Comparison of ENCODE assay signal across 2 cellular contexts in the genomic region with DNA sequence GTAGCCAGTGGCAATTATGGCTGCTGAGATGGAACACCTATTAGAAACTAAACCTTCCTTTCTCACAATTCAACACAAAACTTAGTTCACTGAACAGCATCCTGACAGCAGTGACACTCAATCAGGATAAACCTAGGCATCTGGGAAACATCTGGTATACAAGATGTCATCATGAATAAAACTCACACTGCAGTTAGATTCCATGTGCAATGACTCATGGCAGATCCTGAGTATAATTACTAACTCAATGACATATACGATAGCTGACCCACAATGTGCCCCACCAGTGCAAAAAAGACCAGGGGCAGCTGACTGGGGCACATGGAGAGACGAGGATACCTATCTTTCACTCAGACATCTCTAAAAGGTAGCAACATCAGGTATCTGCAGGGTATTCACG.
TF ChIP-seq lines count a peak whose summit lies in the region.

No MANE protein-coding gene starts in this region.

TF ChIP-seq in liver, 16 proteins besides CTCF, POLR2A, EP300 and RAD21:
- TF ChIP-seq, protein P1, sequence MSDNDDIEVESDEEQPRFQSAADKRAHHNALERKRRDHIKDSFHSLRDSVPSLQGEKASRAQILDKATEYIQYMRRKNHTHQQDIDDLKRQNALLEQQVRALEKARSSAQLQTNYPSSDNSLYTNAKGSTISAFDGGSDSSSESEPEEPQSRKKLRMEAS (IDR thresholded peaks at IDR 0.05), result no peak
- TF ChIP-seq YY1 (IDR thresholded peaks at IDR 0.05) (no peak), FOXA1 (IDR thresholded peaks at IDR 0.05) (no peak), HNF4G (IDR thresholded peaks at IDR 0.05) (no peak), EGR1 (IDR thresholded peaks at IDR 0.05; ENCODE audit: low read depth in 2 of 2) (no peak), RXRA (IDR thresholded peaks at IDR 0.05) (no peak), HNF4A (conservative IDR thresholded peaks at IDR 0.05) (no peak), TAF1 (conservative IDR thresholded peaks at IDR 0.05) (no peak), NR2F2 (IDR thresholded peaks at IDR 0.05) (no peak), FOXA2 (IDR thresholded peaks at IDR 0.05) (no peak), SP1 (IDR thresholded peaks at IDR 0.05) (no peak), JUND (IDR thresholded peaks at IDR 0.05) (no peak), GABPA (IDR thresholded peaks at IDR 0.05 in 1 of 2, conservative IDR thresholded peaks at IDR 0.05 in 1 of 2) (no peak)
- TF ChIP-seq, protein P2, sequence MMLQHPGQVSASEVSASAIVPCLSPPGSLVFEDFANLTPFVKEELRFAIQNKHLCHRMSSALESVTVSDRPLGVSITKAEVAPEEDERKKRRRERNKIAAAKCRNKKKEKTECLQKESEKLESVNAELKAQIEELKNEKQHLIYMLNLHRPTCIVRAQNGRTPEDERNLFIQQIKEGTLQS (IDR thresholded peaks at IDR 0.05), result no peak
- TF ChIP-seq, protein P3, sequence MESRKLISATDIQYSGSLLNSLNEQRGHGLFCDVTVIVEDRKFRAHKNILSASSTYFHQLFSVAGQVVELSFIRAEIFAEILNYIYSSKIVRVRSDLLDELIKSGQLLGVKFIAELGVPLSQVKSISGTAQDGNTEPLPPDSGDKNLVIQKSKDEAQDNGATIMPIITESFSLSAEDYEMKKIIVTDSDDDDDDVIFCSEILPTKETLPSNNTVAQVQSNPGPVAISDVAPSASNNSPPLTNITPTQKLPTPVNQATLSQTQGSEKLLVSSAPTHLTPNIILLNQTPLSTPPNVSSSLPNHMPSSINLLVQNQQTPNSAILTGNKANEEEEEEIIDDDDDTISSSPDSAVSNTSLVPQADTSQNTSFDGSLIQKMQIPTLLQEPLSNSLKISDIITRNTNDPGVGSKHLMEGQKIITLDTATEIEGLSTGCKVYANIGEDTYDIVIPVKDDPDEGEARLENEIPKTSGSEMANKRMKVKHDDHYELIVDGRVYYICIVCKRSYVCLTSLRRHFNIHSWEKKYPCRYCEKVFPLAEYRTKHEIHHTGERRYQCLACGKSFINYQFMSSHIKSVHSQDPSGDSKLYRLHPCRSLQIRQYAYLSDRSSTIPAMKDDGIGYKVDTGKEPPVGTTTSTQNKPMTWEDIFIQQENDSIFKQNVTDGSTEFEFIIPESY (IDR thresholded peaks at IDR 0.05), result no peak
- TF ChIP-seq, protein P4, sequence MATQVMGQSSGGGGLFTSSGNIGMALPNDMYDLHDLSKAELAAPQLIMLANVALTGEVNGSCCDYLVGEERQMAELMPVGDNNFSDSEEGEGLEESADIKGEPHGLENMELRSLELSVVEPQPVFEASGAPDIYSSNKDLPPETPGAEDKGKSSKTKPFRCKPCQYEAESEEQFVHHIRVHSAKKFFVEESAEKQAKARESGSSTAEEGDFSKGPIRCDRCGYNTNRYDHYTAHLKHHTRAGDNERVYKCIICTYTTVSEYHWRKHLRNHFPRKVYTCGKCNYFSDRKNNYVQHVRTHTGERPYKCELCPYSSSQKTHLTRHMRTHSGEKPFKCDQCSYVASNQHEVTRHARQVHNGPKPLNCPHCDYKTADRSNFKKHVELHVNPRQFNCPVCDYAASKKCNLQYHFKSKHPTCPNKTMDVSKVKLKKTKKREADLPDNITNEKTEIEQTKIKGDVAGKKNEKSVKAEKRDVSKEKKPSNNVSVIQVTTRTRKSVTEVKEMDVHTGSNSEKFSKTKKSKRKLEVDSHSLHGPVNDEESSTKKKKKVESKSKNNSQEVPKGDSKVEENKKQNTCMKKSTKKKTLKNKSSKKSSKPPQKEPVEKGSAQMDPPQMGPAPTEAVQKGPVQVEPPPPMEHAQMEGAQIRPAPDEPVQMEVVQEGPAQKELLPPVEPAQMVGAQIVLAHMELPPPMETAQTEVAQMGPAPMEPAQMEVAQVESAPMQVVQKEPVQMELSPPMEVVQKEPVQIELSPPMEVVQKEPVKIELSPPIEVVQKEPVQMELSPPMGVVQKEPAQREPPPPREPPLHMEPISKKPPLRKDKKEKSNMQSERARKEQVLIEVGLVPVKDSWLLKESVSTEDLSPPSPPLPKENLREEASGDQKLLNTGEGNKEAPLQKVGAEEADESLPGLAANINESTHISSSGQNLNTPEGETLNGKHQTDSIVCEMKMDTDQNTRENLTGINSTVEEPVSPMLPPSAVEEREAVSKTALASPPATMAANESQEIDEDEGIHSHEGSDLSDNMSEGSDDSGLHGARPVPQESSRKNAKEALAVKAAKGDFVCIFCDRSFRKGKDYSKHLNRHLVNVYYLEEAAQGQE (IDR thresholded peaks at IDR 0.05), result no peak
TF ChIP-seq in liver: peak in this region for 0.

TF ChIP-seq in HepG2, 621 proteins besides CTCF, POLR2A, EP300 and RAD21:
- TF ChIP-seq NFE2L2 (IDR thresholded peaks at IDR 0.05; ENCODE audit: low read length) (no peak), ZNF891 (CRISPR knock-in tag; IDR thresholded peaks at IDR 0.05) (no peak), ZNF232 (CRISPR knock-in tag; IDR thresholded peaks at IDR 0.05; ENCODE audit: borderline replicate concordance) (no peak), ZFP36L2 (CRISPR knock-in tag; IDR thresholded peaks at IDR 0.05) (no peak), TGIF2 (CRISPR knock-in tag; IDR thresholded peaks at IDR 0.05) (no peak), HDAC1 (CRISPR knock-in tag; IDR thresholded peaks at IDR 0.05) (no peak), KLF9 (CRISPR knock-in tag; IDR thresholded peaks at IDR 0.05; ENCODE audit: low read depth) (no peak), MEF2D (CRISPR knock-in tag; IDR thresholded peaks at IDR 0.05) (no peak), ZFP1 (CRISPR knock-in tag; IDR thresholded peaks at IDR 0.05) (no peak), FOXJ3 (CRISPR knock-in tag; IDR thresholded peaks at IDR 0.05; ENCODE audit: borderline replicate concordance) (no peak), SIN3B (IDR thresholded peaks at IDR 0.05; ENCODE audit: low read length) (no peak), FOSL2 (CRISPR knock-in tag; IDR thresholded peaks at IDR 0.05) (no peak), ZNF788 (CRISPR knock-in tag; IDR thresholded peaks at IDR 0.05; ENCODE audit: borderline replicate concordance) (no peak), ZNF180 (CRISPR knock-in tag; IDR thresholded peaks at IDR 0.05; ENCODE audit: borderline replicate concordance, low read depth) (no peak), ZC3H4 (CRISPR knock-in tag; IDR thresholded peaks at IDR 0.05; ENCODE audit: borderline replicate concordance) (no peak), PAWR (CRISPR knock-in tag; IDR thresholded peaks at IDR 0.05; ENCODE audit: borderline replicate concordance) (no peak)
- TF ChIP-seq, protein P5, sequence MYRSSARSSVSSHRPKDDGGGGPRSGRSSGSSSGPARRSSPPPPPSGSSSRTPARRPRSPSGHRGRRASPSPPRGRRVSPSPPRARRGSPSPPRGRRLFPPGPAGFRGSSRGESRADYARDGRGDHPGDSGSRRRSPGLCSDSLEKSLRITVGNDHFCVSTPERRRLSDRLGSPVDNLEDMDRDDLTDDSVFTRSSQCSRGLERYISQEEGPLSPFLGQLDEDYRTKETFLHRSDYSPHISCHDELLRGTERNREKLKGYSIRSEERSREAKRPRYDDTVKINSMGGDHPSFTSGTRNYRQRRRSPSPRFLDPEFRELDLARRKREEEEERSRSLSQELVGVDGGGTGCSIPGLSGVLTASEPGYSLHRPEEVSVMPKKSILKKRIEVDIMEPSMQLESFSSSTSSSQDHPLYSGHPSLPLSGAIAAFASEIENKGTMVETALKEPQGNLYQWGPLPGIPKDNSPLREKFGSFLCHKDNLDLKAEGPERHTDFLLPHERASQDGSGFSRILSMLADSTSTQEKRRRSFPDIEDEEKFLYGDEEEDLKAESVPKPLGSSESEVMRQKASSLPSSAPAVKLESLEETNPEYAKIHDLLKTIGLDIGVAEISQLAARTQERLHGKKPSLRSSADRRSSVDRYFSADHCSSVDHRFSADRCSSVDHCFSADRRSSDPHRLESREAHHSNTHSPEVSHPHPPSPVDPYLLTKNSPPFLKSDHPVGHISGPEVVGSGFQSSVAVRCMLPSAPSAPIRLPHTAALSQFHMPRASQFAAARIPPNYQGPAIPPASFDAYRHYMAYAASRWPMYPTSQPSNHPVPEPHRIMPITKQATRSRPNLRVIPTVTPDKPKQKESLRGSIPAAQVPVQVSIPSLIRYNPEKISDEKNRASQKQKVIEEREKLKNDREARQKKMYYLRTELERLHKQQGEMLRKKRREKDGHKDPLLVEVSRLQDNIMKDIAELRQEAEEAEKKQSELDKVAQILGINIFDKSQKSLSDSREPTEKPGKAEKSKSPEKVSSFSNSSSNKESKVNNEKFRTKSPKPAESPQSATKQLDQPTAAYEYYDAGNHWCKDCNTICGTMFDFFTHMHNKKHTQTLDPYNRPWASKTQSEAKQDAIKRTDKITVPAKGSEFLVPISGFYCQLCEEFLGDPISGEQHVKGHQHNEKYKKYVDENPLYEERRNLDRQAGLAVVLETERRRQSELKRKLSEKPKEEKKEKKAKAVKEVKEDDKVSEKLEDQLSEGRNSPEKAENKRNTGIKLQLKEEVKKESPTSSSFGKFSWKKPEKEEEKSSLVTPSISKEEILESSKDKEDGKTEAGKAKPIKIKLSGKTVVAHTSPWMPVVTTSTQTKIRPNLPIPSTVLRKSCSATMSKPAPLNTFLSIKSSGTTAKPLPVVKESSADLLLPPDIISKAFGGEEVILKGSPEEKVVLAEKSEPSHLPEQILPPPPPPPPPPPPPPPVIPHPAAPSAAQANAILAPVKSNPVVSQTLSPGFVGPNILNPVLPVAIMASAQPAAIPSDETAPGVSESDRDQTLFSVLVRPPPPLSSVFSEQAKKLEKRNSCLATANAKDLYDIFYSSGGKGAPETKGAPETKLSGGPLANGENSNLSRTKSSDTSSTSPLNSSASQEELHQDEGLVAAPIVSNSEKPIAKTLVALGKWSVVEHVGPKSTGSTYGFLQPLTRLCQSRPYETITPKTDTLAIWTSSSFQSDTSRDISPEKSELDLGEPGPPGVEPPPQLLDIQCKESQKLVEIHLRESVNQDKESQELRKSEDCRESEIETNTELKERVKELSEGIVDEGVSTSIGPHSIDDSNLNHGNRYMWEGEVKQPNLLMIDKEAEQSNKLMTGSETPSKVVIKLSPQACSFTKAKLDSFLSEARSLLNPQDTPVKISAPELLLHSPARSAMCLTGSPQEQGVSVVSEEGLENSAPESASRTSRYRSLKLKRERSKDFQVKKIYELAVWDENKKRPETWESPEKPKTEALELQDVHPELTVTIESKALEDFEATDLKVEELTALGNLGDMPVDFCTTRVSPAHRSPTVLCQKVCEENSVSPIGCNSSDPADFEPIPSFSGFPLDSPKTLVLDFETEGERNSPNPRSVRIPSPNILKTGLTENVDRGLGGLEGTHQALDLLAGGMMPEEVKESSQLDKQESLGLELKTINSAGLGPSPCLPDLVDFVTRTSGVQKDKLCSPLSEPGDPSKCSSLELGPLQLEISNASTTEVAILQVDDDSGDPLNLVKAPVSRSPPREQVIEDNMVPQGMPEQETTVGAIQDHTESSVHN (CRISPR knock-in tag; IDR thresholded peaks at IDR 0.05), result no peak
- TF ChIP-seq, protein P6, sequence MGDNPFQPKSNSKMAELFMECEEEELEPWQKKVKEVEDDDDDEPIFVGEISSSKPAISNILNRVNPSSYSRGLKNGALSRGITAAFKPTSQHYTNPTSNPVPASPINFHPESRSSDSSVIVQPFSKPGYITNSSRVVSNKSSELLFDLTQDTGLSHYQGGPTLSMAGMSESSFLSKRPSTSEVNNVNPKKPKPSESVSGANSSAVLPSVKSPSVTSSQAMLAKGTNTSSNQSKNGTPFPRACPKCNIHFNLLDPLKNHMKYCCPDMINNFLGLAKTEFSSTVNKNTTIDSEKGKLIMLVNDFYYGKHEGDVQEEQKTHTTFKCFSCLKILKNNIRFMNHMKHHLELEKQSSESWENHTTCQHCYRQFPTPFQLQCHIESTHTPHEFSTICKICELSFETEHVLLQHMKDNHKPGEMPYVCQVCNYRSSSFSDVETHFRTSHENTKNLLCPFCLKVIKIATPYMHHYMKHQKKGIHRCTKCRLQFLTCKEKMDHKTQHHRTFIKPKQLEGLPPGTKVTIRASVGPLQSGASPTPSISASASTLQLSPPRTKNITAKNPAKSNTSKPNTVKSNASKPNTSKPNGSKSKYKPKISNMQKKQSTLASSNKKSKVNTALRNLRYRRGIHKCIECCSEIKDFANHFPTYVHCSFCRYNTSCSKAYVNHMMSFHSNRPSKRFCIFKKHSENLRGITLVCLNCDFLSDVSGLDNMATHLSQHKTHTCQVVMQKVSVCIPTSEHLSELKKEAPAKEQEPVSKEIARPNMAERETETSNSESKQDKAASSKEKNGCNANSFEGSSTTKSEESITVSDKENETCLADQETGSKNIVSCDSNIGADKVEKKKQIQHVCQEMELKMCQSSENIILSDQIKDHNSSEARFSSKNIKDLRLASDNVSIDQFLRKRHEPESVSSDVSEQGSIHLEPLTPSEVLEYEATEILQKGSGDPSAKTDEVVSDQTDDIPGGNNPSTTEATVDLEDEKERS (CRISPR knock-in tag; IDR thresholded peaks at IDR 0.05), result no peak
- TF ChIP-seq, protein P4 (IDR thresholded peaks at IDR 0.05; ENCODE audit: borderline replicate concordance in 1 of 2, low read depth in 1 of 2, low read length in 2 of 2), result no peak
